ENCODE assay signal across 29 cellular contexts in the genomic region with DNA sequence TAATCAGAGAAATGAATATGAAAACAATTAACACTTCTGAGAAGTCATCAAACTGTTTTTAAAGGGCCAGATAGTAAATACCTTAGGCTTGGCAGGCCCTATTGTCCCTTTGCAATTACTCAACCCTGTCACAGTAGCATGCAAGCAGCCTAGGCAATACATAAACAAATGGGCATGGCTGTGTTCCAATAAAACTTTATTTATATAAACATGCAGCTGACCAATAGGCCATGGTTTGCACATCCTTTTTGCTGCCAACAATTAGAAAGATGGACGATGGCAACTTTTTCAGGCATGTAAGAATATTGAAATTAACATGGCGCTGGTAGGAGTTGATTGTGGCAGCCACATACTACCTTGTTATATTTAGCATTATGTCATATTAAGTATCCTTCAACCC.
"Had no signal": no experiment of that assay in that cellular context is flagged by ENCODE, and none has a peak within 500 bp of the region (broad histone marks: within the 10 kb centered on the region; RNA-seq: fewer than 3 reads in every experiment).

No MANE protein-coding gene starts in this region.

- FAIRE-seq: bronchial epithelial cell, TTC549 had no signal

- H3K36me3 ChIP-seq: ascending aorta, cardiac muscle cell had no signal

- H3K4me3 ChIP-seq: ascending aorta, cardiac muscle cell had no signal

- H3K4me1 ChIP-seq: ascending aorta had no signal

- H3K9me3 ChIP-seq: ascending aorta had no signal

- ATAC-seq: activated CD8-positive, alpha-beta memory T cell treated with anti-CD3 and anti-CD28 coated beads, Interleukin-2, amount 10 ng/mL, durations not matched to agents 7 days and 5 days; activated CD8-positive, alpha-beta T cell treated with anti-CD3 and anti-CD28 coated beads, Interleukin-2, amount 10 ng/mL, durations not matched to agents 7 days and 5 days; activated naive CD8-positive, alpha-beta T cell treated with anti-CD3 and anti-CD28 coated beads, Interleukin-2, amount 50 U/mL, for 24 hours had no signal

- H3K27me3 ChIP-seq: ascending aorta, cardiac muscle cell had no signal

- DNase-seq: activated B cell treated with CpG ODN at 0.5 μM for 24 hours; activated CD4-positive, alpha-beta memory T cell treated with anti-CD3 and anti-CD28 coated beads, Interleukin-2, amount 10 ng/mL, durations not matched to agents 7 days and 5 days; activated CD4-positive, alpha-beta T cell treated with anti-CD3 and anti-CD28 coated beads for 48 hours; activated CD4-positive, alpha-beta T cell treated with anti-CD3 and anti-CD28 coated beads, Interleukin-2, amount 10 ng/mL, durations not matched to agents 7 days and 5 days; activated CD4-positive, alpha-beta T cell treated with anti-CD3 and anti-CD28 coated beads, Interleukin-2, amount 50 U/mL, for 48 hours; activated CD4-positive, CD25-positive, alpha-beta regulatory T cell treated with anti-CD3 and anti-CD28 coated beads, Interleukin-2, amount 50 U/mL, for 72 hours; activated CD8-positive, alpha-beta memory T cell treated with anti-CD3 and anti-CD28 coated beads for 24 hours; activated CD8-positive, alpha-beta memory T cell treated with anti-CD3 and anti-CD28 coated beads, Interleukin-2, amount 10 ng/mL, durations not matched to agents 7 days and 5 days; activated CD8-positive, alpha-beta memory T cell treated with anti-CD3 and anti-CD28 coated beads, Interleukin-2, amount 50 U/mL, for 48 hours; activated CD8-positive, alpha-beta T cell treated with anti-CD3 and anti-CD28 coated beads, Interleukin-2, amount 10 ng/mL, durations not matched to agents 7 days and 5 days; activated effector memory CD4-positive, alpha-beta T cell treated with Interleukin-2 at 50 U/mL for 16 hours; activated gamma-delta T cell; activated naive CD4-positive, alpha-beta T cell treated with anti-CD3 and anti-CD28 coated beads, Interleukin-2, amount 10 ng/mL, durations not matched to agents 7 days and 5 days; activated naive CD4-positive, alpha-beta T cell treated with Interleukin-2 at 50 U/mL for 16 hours; activated naive CD8-positive, alpha-beta T cell treated with anti-CD3 and anti-CD28 coated beads, Interleukin-2, amount 10 ng/mL, durations not matched to agents 7 days and 5 days; activated naive CD8-positive, alpha-beta T cell treated with anti-CD3 and anti-CD28 coated beads, Interleukin-2, amount 50 U/mL, for 24 hours; activated T-cell treated with anti-CD3 and anti-CD28 coated beads, Interleukin-2, amount 50 U/mL, for 24 hours; activated T-cell treated with anti-CD3 and anti-CD28 coated beads, Interleukin-2, amount 50 U/mL, for 48 hours; amygdala; anterior cingulate cortex; caudate nucleus; cerebellar nuclear complex; T-helper 2 cell; T-helper 9 cell had no signal

- H3K27ac ChIP-seq: ascending aorta, cardiac muscle cell, VCaP had no signal
